In genomic region chr17:1612400-1612799, GRCh38 we compare ENCODE assay signal across 16 cellular contexts.
"Had no signal": no experiment of that assay in that cellular context is flagged by ENCODE, and none has a peak within 500 bp of the region (broad histone marks: within the 10 kb centered on the region; RNA-seq: fewer than 3 reads in every experiment).

No MANE protein-coding gene starts in this region.

- H3K36me3 ChIP-seq: cardiac muscle cell, thoracic aorta had no signal

- H3K27ac ChIP-seq: cardiac muscle cell, gastrocnemius medialis had no signal

- H3K4me1 ChIP-seq: gastrocnemius medialis had no signal

- H3K27me3 Mint-ChIP-seq: activated CD4-positive, alpha-beta memory T cell treated with anti-CD3 and anti-CD28 coated beads, Interleukin-2, amount 10 ng/mL, durations not matched to agents 7 days and 5 days; activated CD4-positive, alpha-beta T cell treated with anti-CD3 and anti-CD28 coated beads for 36 hours; activated T-cell treated with anti-CD3 and anti-CD28 coated beads, Interleukin-2, amount 50 U/mL, for 24 hours; progenitor cell of endocrine pancreas; stimulated activated naive CD8-positive, alpha-beta T cell treated with anti-CD3 and anti-CD28 coated beads, Interleukin-15, amount 100 ng/mL, for 72 hours had no signal

- H3K4me1 Mint-ChIP-seq: activated naive CD4-positive, alpha-beta T cell treated with anti-CD3 and anti-CD28 coated beads, Interleukin-2, amount 10 ng/mL, durations not matched to agents 7 days and 5 days; nephron had no signal

- H3K9me3 Mint-ChIP-seq: activated CD4-positive, alpha-beta memory T cell treated with anti-CD3 and anti-CD28 coated beads, Interleukin-2, amount 10 ng/mL, durations not matched to agents 7 days and 5 days; activated naive CD4-positive, alpha-beta T cell treated with anti-CD3 and anti-CD28 coated beads, Interleukin-2, amount 10 ng/mL, durations not matched to agents 7 days and 5 days; activated T-cell treated with anti-CD3 and anti-CD28 coated beads, Interleukin-2, amount 50 U/mL, for 24 hours; nephron; stimulated activated naive CD8-positive, alpha-beta T cell treated with anti-CD3 and anti-CD28 coated beads, Interleukin-15, amount 100 ng/mL, for 72 hours; T-helper 1 cell treated with Interleukin-12 subunit alpha and Interleukin-12 subunit beta and Interleukin-4 antibody, amounts not matched to agents 30 μg/mL and 1 μg/mL, for 36 hours had no signal

- H3K27me3 ChIP-seq: cardiac muscle cell, gastrocnemius medialis, heart right ventricle had no signal

- H3K9me3 ChIP-seq: gastrocnemius medialis, heart right ventricle, thoracic aorta had no signal

- H3K4me3 Mint-ChIP-seq: activated CD4-positive, alpha-beta memory T cell treated with anti-CD3 and anti-CD28 coated beads, Interleukin-2, amount 10 ng/mL, durations not matched to agents 7 days and 5 days; activated CD4-positive, alpha-beta T cell treated with anti-CD3 and anti-CD28 coated beads for 36 hours; activated naive CD4-positive, alpha-beta T cell treated with anti-CD3 and anti-CD28 coated beads, Interleukin-2, amount 10 ng/mL, durations not matched to agents 7 days and 5 days; activated T-cell treated with anti-CD3 and anti-CD28 coated beads, Interleukin-2, amount 50 U/mL, for 24 hours; nephron; stimulated activated naive CD8-positive, alpha-beta T cell treated with anti-CD3 and anti-CD28 coated beads, Interleukin-15, amount 100 ng/mL, for 72 hours; T-helper 1 cell treated with Interleukin-12 subunit alpha and Interleukin-12 subunit beta and Interleukin-4 antibody, amounts not matched to agents 30 μg/mL and 1 μg/mL, for 36 hours had no signal

- H3K4me3 ChIP-seq: cardiac muscle cell, gastrocnemius medialis, heart right ventricle had no signal

- H3K27ac Mint-ChIP-seq: activated CD4-positive, alpha-beta memory T cell treated with anti-CD3 and anti-CD28 coated beads, Interleukin-2, amount 10 ng/mL, durations not matched to agents 7 days and 5 days; activated CD4-positive, alpha-beta T cell treated with anti-CD3 and anti-CD28 coated beads for 36 hours; activated naive CD4-positive, alpha-beta T cell treated with anti-CD3 and anti-CD28 coated beads, Interleukin-2, amount 10 ng/mL, durations not matched to agents 7 days and 5 days; activated T-cell treated with anti-CD3 and anti-CD28 coated beads, Interleukin-2, amount 50 U/mL, for 24 hours; nephron; progenitor cell of endocrine pancreas; stimulated activated naive CD8-positive, alpha-beta T cell treated with anti-CD3 and anti-CD28 coated beads, Interleukin-15, amount 100 ng/mL, for 72 hours; T-helper 1 cell treated with Interleukin-12 subunit alpha and Interleukin-12 subunit beta and Interleukin-4 antibody, amounts not matched to agents 30 μg/mL and 1 μg/mL, for 36 hours had no signal

- ATAC-seq: activated CD4-positive, alpha-beta T cell treated with anti-CD3 and anti-CD28 coated beads for 36 hours; left colon; stimulated activated naive CD8-positive, alpha-beta T cell treated with anti-CD3 and anti-CD28 coated beads, Interleukin-15, amount 100 ng/mL, for 72 hours had no signal

- H3K36me3 Mint-ChIP-seq: activated naive CD4-positive, alpha-beta T cell treated with anti-CD3 and anti-CD28 coated beads, Interleukin-2, amount 10 ng/mL, durations not matched to agents 7 days and 5 days had no signal

- DNase-seq: activated CD4-positive, alpha-beta memory T cell treated with anti-CD3 and anti-CD28 coated beads, Interleukin-2, amount 10 ng/mL, durations not matched to agents 7 days and 5 days; activated CD4-positive, alpha-beta T cell treated with anti-CD3 and anti-CD28 coated beads for 36 hours; activated naive CD4-positive, alpha-beta T cell treated with anti-CD3 and anti-CD28 coated beads, Interleukin-2, amount 10 ng/mL, durations not matched to agents 7 days and 5 days; activated T-cell treated with anti-CD3 and anti-CD28 coated beads, Interleukin-2, amount 50 U/mL, for 24 hours; effector CD4-positive, alpha-beta T cell; gastrocnemius medialis; heart right ventricle; left colon; occipital lobe; stimulated activated CD4-positive, alpha-beta T cell treated with anti-CD3 and anti-CD28 coated beads, Interleukin-1b, Interleukin-23, amount 100 ng/mL, for 48 hours; stimulated activated naive CD8-positive, alpha-beta T cell treated with anti-CD3 and anti-CD28 coated beads, Interleukin-15, amount 100 ng/mL, for 72 hours had no signal
